Comparison of ENCODE assay signal across 19 cellular contexts in genomic region chr13:31035162-31035951, GRCh38.
DNase-seq lines count a peak whose midpoint lies in the region; ATAC-seq and TF ChIP-seq lines count a peak whose summit lies in the region.
"Had no signal": no experiment of that assay in that cellular context is flagged by ENCODE, and none has a peak within 500 bp of the region (broad histone marks: within the 10 kb centered on the region; RNA-seq: fewer than 3 reads in every experiment).

No MANE protein-coding gene starts in this region.

- H3K23ac ChIP-seq in IMR-90 (ENCODE audit: low read depth, low read length) (no peak overlapping the region), mesenchymal stem cell (ENCODE audit: low read length in 2 of 2) (no peak overlapping the region)

- CTCF ChIA-PET in IMR-90 (lab: Yijun Ruan, JAX): no interaction called here

- in situ Hi-C loops in IMR-90 (cut with MboI; ENCODE audit: low sequenced_read_pairs): loop anchor here (25.0 kb wide), 2 partner anchors 398 to 898 kb away; no protein-coding TSS in a partner anchor

- DNase-seq in IMR-90: peak; percentile 29
- DNase-seq in cerebellum (ENCODE audit: low spot score): peak; percentile 78
- no peak for DNase-seq in mesenchymal stem cell
- DNase-seq in testis: peak; percentile 45
- DNase-seq in NCI-H1417 (lab: John Stamatoyannopoulos, UW): no peak
- no peak for DNase-seq in NCI-H226
- no peak for DNase-seq in NCI-H2171 (lab: John Stamatoyannopoulos, UW)
- DNase-seq: activated CD4-positive, alpha-beta T cell treated with anti-CD3 and anti-CD28 coated beads for 48 hours; HFFc6; NCI-H187; NCI-H345; PC-3; SIG-M5; T-cell had no signal

- H3K4me1 ChIP-seq in IMR-90 (ENCODE audit: control insufficient read depth, insufficient read depth, low read length) (no peaks in the 10 kb centered on the region; the same call in none of the 2 replicates), mesenchymal stem cell (ENCODE audit: control insufficient read depth, insufficient read depth, low read depth, low read length) (peaks cover 3% of the 10 kb centered on the region), testis (no peaks in the 10 kb centered on the region)

- no peak overlapping the region for H2AK9ac ChIP-seq in IMR-90 (replicated peaks; ENCODE audit: low read depth, low read length, poor library complexity)

- ATAC-seq in IMR-90 (ENCODE audit: low read depth): peak; percentile 56
- ATAC-seq: natural killer cell treated with Interleukin-12 subunit alpha and Interleukin-12 subunit beta and Interleukin-15 and Interleukin-18, amount 100 ng/mL, for 72 hours; PC-3; stimulated activated memory B cell treated with anti-CD40 and anti-IgM and Interleukin-4, amounts not matched to agents 10 μg/mL and 1 μg/mL and 100 μg/mL, for 72 hours; T-cell had no signal

- POLR2A ChIA-PET in IMR-90 (lab: Charles Lee; ENCODE audit: unreplicated experiment): no interaction called here

- peaks cover 14% of the 10 kb centered on the region for H3K27me3 ChIP-seq in IMR-90 (ENCODE audit: control insufficient read depth, insufficient read depth, low read length)
- peaks cover 0 to 11% of the 10 kb centered on the region in 2 experiments for H3K27me3 ChIP-seq in mesenchymal stem cell (ENCODE audit: control insufficient read depth in 1 of 2, insufficient read depth in 1 of 2, low read length in 2 of 2)
- H3K27me3 ChIP-seq in testis: no peaks in the 10 kb centered on the region
- H3K27me3 ChIP-seq: ascending aorta, BLaER1, esophagus muscularis mucosa had no signal

- H2BK5ac ChIP-seq in IMR-90 (ENCODE audit: low read depth, low read length, poor library complexity, severe bottlenecking): no peak overlapping the region
- H2BK5ac ChIP-seq in mesenchymal stem cell (ENCODE audit: low read depth, low read length, poor library complexity, severe bottlenecking): no peak overlapping the region

- H3K79me1 ChIP-seq in IMR-90 (ENCODE audit: low read depth in 1 of 2, low read length in 2 of 2) (no peaks in the 10 kb centered on the region), mesenchymal stem cell (replicated peaks; ENCODE audit: low read length, poor library complexity, severe bottlenecking) (no peaks in the 10 kb centered on the region)

- H3K14ac ChIP-seq in IMR-90 (replicated peaks; ENCODE audit: low read depth, low read length) (no peak overlapping the region), mesenchymal stem cell (ENCODE audit: low read length in 2 of 2) (no peak overlapping the region)

- BruUV-seq in IMR-90 (replicated peaks; lab: Mats Ljungman, UMichigan): no TSS peak

- no peak overlapping the region for H4K5ac ChIP-seq in IMR-90 (ENCODE audit: low read depth, low read length)

- H3K4ac ChIP-seq in IMR-90 (ENCODE audit: low read depth, low read length) (no peak overlapping the region), mesenchymal stem cell (ENCODE audit: low read depth in 1 of 2, low read length in 2 of 2) (no peak overlapping the region)

- no peak overlapping the region for H3K9ac ChIP-seq in IMR-90 (ENCODE audit: low read depth, low read length)
- peak overlapping the region; percentile 9 for H3K9ac ChIP-seq in mesenchymal stem cell (ENCODE audit: low read length)
- H3K9ac ChIP-seq: BLaER1 had no signal

- H2BK12ac ChIP-seq in mesenchymal stem cell (ENCODE audit: low read length in 2 of 2): no peak overlapping the region

- no peak overlapping the region for H3K18ac ChIP-seq in IMR-90 (ENCODE audit: low read depth, low read length)
- no peak overlapping the region for H3K18ac ChIP-seq in mesenchymal stem cell (ENCODE audit: low read depth in 1 of 2, low read length in 2 of 2)

- no peak overlapping the region for H4K8ac ChIP-seq in IMR-90 (ENCODE audit: low read depth in 2 of 2, low read length in 2 of 2)
- no peak overlapping the region for H4K8ac ChIP-seq in mesenchymal stem cell (ENCODE audit: low read length)

- dilution Hi-C loops in IMR-90 (cut with HindIII; ENCODE audit: low sequenced_read_pairs, unreplicated experiment): no loop called here

- H3K36me3 ChIP-seq in IMR-90 (ENCODE audit: control insufficient read depth, insufficient read depth, low read length) (no peaks in the 10 kb centered on the region), mesenchymal stem cell (ENCODE audit: control insufficient read depth in 1 of 2, insufficient read depth in 2 of 2, low read depth in 1 of 2, low read length in 2 of 2) (no peaks in the 10 kb centered on the region), testis (ENCODE audit: low read depth, missing control alignments) (no peaks in the 10 kb centered on the region)
- H3K36me3 ChIP-seq: ascending aorta, BLaER1, esophagus muscularis mucosa had no signal

- H3K27ac ChIP-seq in IMR-90 (ENCODE audit: insufficient read depth, low read length) (no peak overlapping the region), mesenchymal stem cell (ENCODE audit: low read length, poor library complexity, severe bottlenecking) (no peak overlapping the region), testis (no peak overlapping the region)
- H3K27ac ChIP-seq: ascending aorta, BLaER1, esophagus muscularis mucosa had no signal

- H2BK120ac ChIP-seq in IMR-90 (ENCODE audit: low read depth, low read length) (no peak overlapping the region), mesenchymal stem cell (ENCODE audit: low read depth, low read length) (no peak overlapping the region)

- intact Hi-C loops in IMR-90 (cut with micrococcal nuclease) (no loop called here), testis (cut with DNase I; ENCODE audit: low total_unique reads) (no loop called here)

- WGBS in IMR-90 (ENCODE audit: extremely low coverage in 2 of 2, insufficient read length in 1 of 2), 2 experiments: 0% methylated on average over 2 of the region's 14 CpGs; no CpG with 5 or more reads in 1 of the 2 experiments
- WGBS in mesenchymal stem cell: 93% methylated on average over 12 of the region's 14 CpGs
- WGBS in testis, 2 donors: 54 to 61% methylated on average over 14 of the region's 14 CpGs

- no peak overlapping the region for H3K56ac ChIP-seq in IMR-90 (ENCODE audit: extremely low read depth, insufficient read depth, low read length)

- no peak overlapping the region for H2BK20ac ChIP-seq in IMR-90 (ENCODE audit: low read depth, low read length)

- H3K9me3 ChIP-seq in IMR-90 (ENCODE audit: control insufficient read depth, insufficient read depth, low read length) (no peaks in the 10 kb centered on the region), mesenchymal stem cell (ENCODE audit: control insufficient read depth, low read length) (no peaks in the 10 kb centered on the region), testis (no peaks in the 10 kb centered on the region)
- H3K9me3 ChIP-seq: ascending aorta, BLaER1, esophagus muscularis mucosa had no signal

- H3K4me3 ChIP-seq in IMR-90 (ENCODE audit: insufficient read depth, low read depth, low read length) (no peak overlapping the region), mesenchymal stem cell (ENCODE audit: insufficient read depth in 1 of 2, low read depth in 1 of 2, low read length in 2 of 2) (no peak overlapping the region), testis (no peak overlapping the region)
- H3K4me3 ChIP-seq: ascending aorta, BLaER1, esophagus muscularis mucosa had no signal

- H2BK15ac ChIP-seq in IMR-90 (ENCODE audit: low read depth, low read length) (no peak overlapping the region), mesenchymal stem cell (ENCODE audit: low read depth, poor library complexity, severe bottlenecking) (no peak overlapping the region)

- no peak for TF ChIP-seq POLR2A in IMR-90 (IDR thresholded peaks at IDR 0.05; ENCODE audit: low read depth, low read length)
- no peak for TF ChIP-seq POLR2A in testis (IDR thresholded peaks at IDR 0.05)

- TF ChIP-seq RAD21 in IMR-90 (IDR thresholded peaks at IDR 0.05; ENCODE audit: low read length): no peak

- no peak overlapping the region; the same call in 1 of the 2 replicates for H3K4me2 ChIP-seq in IMR-90 (ENCODE audit: low read depth, low read length)
- no peak overlapping the region for H3K4me2 ChIP-seq in mesenchymal stem cell (ENCODE audit: low read length, poor library complexity, severe bottlenecking)
- H3K4me2 ChIP-seq: BLaER1 had no signal

- H2AFZ ChIP-seq in IMR-90 (replicated peaks; ENCODE audit: low read length, poor library complexity) (no peak overlapping the region), mesenchymal stem cell (ENCODE audit: low read depth, low read length) (no peak overlapping the region)

- no peaks in the 10 kb centered on the region for H4K20me1 ChIP-seq in IMR-90 (ENCODE audit: insufficient read depth, low read length)
- H4K20me1 ChIP-seq: BLaER1 had no signal

- no peak for TF ChIP-seq CTCF in IMR-90 (conservative IDR thresholded peaks at IDR 0.05; ENCODE audit: low read depth, low read length)
- no peak for TF ChIP-seq CTCF in testis (IDR thresholded peaks at IDR 0.05)

- H4K91ac ChIP-seq in IMR-90 (ENCODE audit: insufficient read depth, low read depth, low read length): no peak overlapping the region
- H4K91ac ChIP-seq in mesenchymal stem cell (ENCODE audit: low read length): no peak overlapping the region

- H2AK5ac ChIP-seq in IMR-90 (ENCODE audit: low read depth, low read length) (no peak overlapping the region), mesenchymal stem cell (ENCODE audit: low read length, severe bottlenecking) (no peak overlapping the region)

- no peaks in the 10 kb centered on the region for H3K9me1 ChIP-seq in IMR-90 (ENCODE audit: insufficient read depth, low read length)

TF ChIP-seq in IMR-90, 13 proteins besides CTCF, POLR2A, EP300 and RAD21 (continues in another document):
- TF ChIP-seq MAFK (IDR thresholded peaks at IDR 0.05; ENCODE audit: low read depth, low read length) (no peak), NFE2L2 (IDR thresholded peaks at IDR 0.05; ENCODE audit: low read depth, low read length) (no peak), MXI1 (IDR thresholded peaks at IDR 0.05; ENCODE audit: borderline replicate concordance, low read depth, low read length) (no peak), CEBPB (IDR thresholded peaks at IDR 0.05; ENCODE audit: low read depth, low read length) (no peak), RFX5 (IDR thresholded peaks at IDR 0.05; ENCODE audit: low read depth, low read length) (no peak), CHD1 (IDR thresholded peaks at IDR 0.05; ENCODE audit: low read depth, low read length) (no peak), BHLHE40 (IDR thresholded peaks at IDR 0.05; ENCODE audit: low read depth, low read length) (no peak), SMC3 (IDR thresholded peaks at IDR 0.05; ENCODE audit: low read depth, low read length) (no peak), ELK1 (IDR thresholded peaks at IDR 0.05; ENCODE audit: borderline replicate concordance, low read depth, low read length) (no peak), FOS (IDR thresholded peaks at IDR 0.05; ENCODE audit: low read depth, low read length) (no peak)

Comparison
In these comparisons a context has a peak if more than half of its experiments do, and no peak if none do; other contexts are left out.
1. DNase-seq: peak in IMR-90 (single experiment), cerebellum (single experiment) and testis (single experiment); none in mesenchymal stem cell (single experiment), NCI-H1417 (0 of 3), NCI-H226 (single experiment) and NCI-H2171 (single experiment).